ENCODE assay signal across 17 cellular contexts in genomic region chr3:9653565-9654248, GRCh38. TPM values are rescaled to one million over a fixed set of nuclear protein-coding genes. Genes with fewer than 3 reads are reported as not detected.
DNase-seq lines count a peak whose midpoint lies in the region; ATAC-seq and TF ChIP-seq lines count a peak whose summit lies in the region.
"Had no signal": no experiment of that assay in that cellular context is flagged by ENCODE, and none has a peak within 500 bp of the region (broad histone marks: within the 10 kb centered on the region; RNA-seq: fewer than 3 reads in every experiment).

No MANE protein-coding gene starts in this region.

- H3K27ac ChIP-seq in BLaER1 treated with 17β-estradiol and CSF1 and Interleukin-3, amounts not matched to agents 10 nM and 100 nM: peak overlapping the region in 1 of 11 experiments; percentile 24; a peak in 1 of 22 replicates
- H3K27ac ChIP-seq: A549, upper lobe of right lung had no signal

- no peaks in the 10 kb centered on the region for H3K27me3 Mint-ChIP-seq in dendritic cell treated with granulocyte-macrophage colony-stimulating factor and Interleukin-4, amounts not matched to agents 40 ng/mL and 50 ng/mL, for 4 days
- no peaks in the 10 kb centered on the region for H3K27me3 Mint-ChIP-seq in progenitor cell of endocrine pancreas
- H3K27me3 Mint-ChIP-seq: activated T-helper 17 cell treated with anti-CD3 and anti-CD28 coated beads, Interleukin-2, amount 50 U/mL, for 72 hours; effector memory CD8-positive, alpha-beta T cell had no signal

- H3K4me2 ChIP-seq in BLaER1 treated with 17β-estradiol and CSF1 and Interleukin-3, amounts not matched to agents 10 nM and 100 nM: peak overlapping the region in 6 of 11 experiments; percentile 7 to 98 (median 44); a peak in 10 of 22 replicates
- H3K4me2 ChIP-seq: A549, GM23338 had no signal

- no peaks in the 10 kb centered on the region for H3K9me3 Mint-ChIP-seq in dendritic cell treated with granulocyte-macrophage colony-stimulating factor and Interleukin-4, amounts not matched to agents 40 ng/mL and 50 ng/mL, for 4 days
- H3K9me3 Mint-ChIP-seq in progenitor cell of endocrine pancreas (ENCODE audit: low read depth): peaks cover 3% of the 10 kb centered on the region
- H3K9me3 Mint-ChIP-seq: activated T-helper 17 cell treated with anti-CD3 and anti-CD28 coated beads, Interleukin-2, amount 50 U/mL, for 72 hours; effector memory CD8-positive, alpha-beta T cell; GM23338 had no signal

- H3K36me3 Mint-ChIP-seq in dendritic cell treated with granulocyte-macrophage colony-stimulating factor and Interleukin-4, amounts not matched to agents 40 ng/mL and 50 ng/mL, for 4 days (ENCODE audit: low read depth): peaks cover 98% of the 10 kb centered on the region
- peaks cover 14% of the 10 kb centered on the region for H3K36me3 Mint-ChIP-seq in progenitor cell of endocrine pancreas (ENCODE audit: insufficient read depth)

- peak overlapping the region; percentile 58 for H3K27ac Mint-ChIP-seq in dendritic cell treated with granulocyte-macrophage colony-stimulating factor and Interleukin-4, amounts not matched to agents 40 ng/mL and 50 ng/mL, for 4 days
- H3K27ac Mint-ChIP-seq in progenitor cell of endocrine pancreas: no peak overlapping the region
- H3K27ac Mint-ChIP-seq: GM23338 had no signal

- no peaks in the 10 kb centered on the region for H3K27me3 ChIP-seq in BLaER1 treated with 17β-estradiol and CSF1 and Interleukin-3, amounts not matched to agents 10 nM and 100 nM
- H3K27me3 ChIP-seq: upper lobe of right lung had no signal

- H3K4me3 ChIP-seq in BLaER1 treated with 17β-estradiol and CSF1 and Interleukin-3, amounts not matched to agents 10 nM and 100 nM: no peak overlapping the region
- H3K4me3 ChIP-seq: A549, GM23338, upper lobe of right lung had no signal

- peaks cover 78 to 84% (median 82%) of the 10 kb centered on the region in 11 experiments for H3K36me3 ChIP-seq in BLaER1 treated with 17β-estradiol and CSF1 and Interleukin-3, amounts not matched to agents 10 nM and 100 nM

- H3K9me3 ChIP-seq in BLaER1 treated with 17β-estradiol and CSF1 and Interleukin-3, amounts not matched to agents 10 nM and 100 nM (replicated peaks in 1 of 11): no peaks in the 10 kb centered on the region
- H3K9me3 ChIP-seq: A549, upper lobe of right lung had no signal

- intact Hi-C loops in dendritic cell treated with granulocyte-macrophage colony-stimulating factor and Interleukin-4, amounts not matched to agents 40 ng/mL and 50 ng/mL, for 4 days (cut with micrococcal nuclease): loop anchor here (5.0 to 10.0 kb wide), 2 partner anchors 151 to 289 kb away; partner anchors contain the start of gene THUMPD3

- TF ChIP-seq CTCF in progenitor cell of endocrine pancreas (IDR thresholded peaks at IDR 0.05; ENCODE audit: unreplicated experiment): no peak

- DNase-seq in epidermal melanocyte (ENCODE audit: insufficient read length, low spot score): no peak
- no peak for DNase-seq in progenitor cell of endocrine pancreas (ENCODE audit: low spot score, unreplicated experiment)
- no peak for DNase-seq in DMS153 (lab: John Stamatoyannopoulos, UW)
- no peak for DNase-seq in activated CD4-positive, CD25-positive, alpha-beta regulatory T cell (lab: John Stamatoyannopoulos, UW)
- DNase-seq: activated CD4-positive, alpha-beta T cell treated with anti-CD3 and anti-CD28 coated beads for 1 hour; effector memory CD8-positive, alpha-beta T cell; NCI-H2081 treated with DMSO at 0.1 percent for 48 hours; NK-92 treated with Interleukin-12 subunit alpha and Interleukin-12 subunit beta, amount 100 ng/mL, for 24 hours; upper lobe of right lung had no signal

- peak overlapping the region; percentile 32 for H3K4me3 Mint-ChIP-seq in dendritic cell treated with granulocyte-macrophage colony-stimulating factor and Interleukin-4, amounts not matched to agents 40 ng/mL and 50 ng/mL, for 4 days
- no peak overlapping the region for H3K4me3 Mint-ChIP-seq in progenitor cell of endocrine pancreas (ENCODE audit: low read depth)
- H3K4me3 Mint-ChIP-seq: activated T-helper 17 cell treated with anti-CD3 and anti-CD28 coated beads, Interleukin-2, amount 50 U/mL, for 72 hours; effector memory CD8-positive, alpha-beta T cell; GM23338 had no signal

- H3K4me1 ChIP-seq in BLaER1 treated with 17β-estradiol and CSF1 and Interleukin-3, amounts not matched to agents 10 nM and 100 nM: peaks cover 12 to 66% (median 34%) of the 10 kb centered on the region in 10 experiments

- H3K9ac ChIP-seq in BLaER1 treated with 17β-estradiol and CSF1 and Interleukin-3, amounts not matched to agents 10 nM and 100 nM: peak overlapping the region in 4 of 11 experiments; percentile 15 to 54 (median 39); a peak in 6 of 22 replicates

- ATAC-seq in GM18867 (IDR thresholded peaks at IDR 0.05; ENCODE audit: unreplicated experiment) (peak; percentile 40), HG02885 (IDR thresholded peaks at IDR 0.05; ENCODE audit: poor library complexity, unreplicated experiment) (peak; percentile 59)
- ATAC-seq: A549; activated T-helper 17 cell treated with anti-CD3 and anti-CD28 coated beads, Interleukin-2, amount 50 U/mL, for 72 hours; effector memory CD8-positive, alpha-beta T cell; GM23338; upper lobe of right lung had no signal

- peaks cover 71% of the 10 kb centered on the region for H3K4me1 Mint-ChIP-seq in dendritic cell treated with granulocyte-macrophage colony-stimulating factor and Interleukin-4, amounts not matched to agents 40 ng/mL and 50 ng/mL, for 4 days (ENCODE audit: low read depth)
- peaks cover 13% of the 10 kb centered on the region for H3K4me1 Mint-ChIP-seq in progenitor cell of endocrine pancreas (ENCODE audit: low read depth)

- H4K20me1 ChIP-seq in BLaER1 treated with 17β-estradiol and CSF1 and Interleukin-3, amounts not matched to agents 10 nM and 100 nM: peaks cover 80 to 92% (median 86%) of the 10 kb centered on the region in 11 experiments

RNA-seq across cellular contexts. Expression of gene MTMR14, which starts 4.4 kb away (rescaled TPM):
- total RNA-seq in progenitor cell of endocrine pancreas: 39.4 and 42.3 TPM in 2 replicates

RNA-seq across cellular contexts. Expression of gene CPNE9, which starts 49.9 kb away (rescaled TPM):
- total RNA-seq in progenitor cell of endocrine pancreas: 0.47 and 0.69 TPM in 2 replicates
- total RNA-seq: LHCN-M2 had no signal
